8 cellular contexts compared by ENCODE assay signal in genomic region chr21:16587671-16588379, GRCh38.
DNase-seq lines count a peak whose midpoint lies in the region; ATAC-seq and TF ChIP-seq lines count a peak whose summit lies in the region.

No MANE protein-coding gene starts in this region.

- H3K36me3 ChIP-seq in hepatocyte (replicated peaks; ENCODE audit: insufficient read depth, low read depth) (no peaks in the 10 kb centered on the region), skeletal muscle satellite cell (ENCODE audit: insufficient read depth, low read length) (no peaks in the 10 kb centered on the region)

- H3K4me1 Mint-ChIP-seq in H9: 0 out of 4 replicates have a peak, but pooled peaks cover 0 to 2% of the 10 kb centered on the region in 2 experiments

- no peak overlapping the region for H2BK15ac ChIP-seq in H9 (ENCODE audit: low read depth, low read length)

- H2AFZ ChIP-seq in H9 (ENCODE audit: low read length): no peak overlapping the region
- peak overlapping the region; percentile 12 for H2AFZ ChIP-seq in hepatocyte

- no peak overlapping the region for H4K5ac ChIP-seq in H9 (ENCODE audit: insufficient read length, low read depth, low read length)

- WGBS in H9 (ENCODE audit: extremely low coverage, insufficient read length, low lambda C conversion rate): no CpG with 5 or more reads among the region's 7 CpGs
- 33% methylated on average over 7 of the region's 7 CpGs for WGBS in hepatocyte (ENCODE audit: low lambda C conversion rate, missing lambda C conversion rate)

- no peak overlapping the region for H3K14ac ChIP-seq in H9 (ENCODE audit: insufficient read depth, low read length)

- no peak overlapping the region for H3K18ac ChIP-seq in H9 (ENCODE audit: insufficient read length, low read depth, low read length)

- no peak overlapping the region for H3K4ac ChIP-seq in H9 (ENCODE audit: low read depth, low read length)

- H4K91ac ChIP-seq in H9 (ENCODE audit: insufficient read length, low read depth, low read length): no peak overlapping the region

- peak overlapping the region; percentile 45 for H2BK12ac ChIP-seq in H9 (ENCODE audit: insufficient read length, low read depth, low read length)

- no peak overlapping the region for H2BK120ac ChIP-seq in H9 (ENCODE audit: low read depth, low read length, poor library complexity, severe bottlenecking)

- no peak overlapping the region for H3K56ac ChIP-seq in H9 (ENCODE audit: insufficient read length, low read depth, low read length)

- no peaks in the 10 kb centered on the region for H3K79me1 ChIP-seq in H9 (ENCODE audit: insufficient read depth, low read depth, low read length, poor library complexity, severe bottlenecking)

- no peaks in the 10 kb centered on the region for H3K9me3 Mint-ChIP-seq in H9

- H4K20me1 ChIP-seq in H9 (ENCODE audit: control insufficient read depth, insufficient read depth, insufficient read length) (no peaks in the 10 kb centered on the region), hepatocyte (ENCODE audit: insufficient read depth, poor library complexity, severe bottlenecking) (no peaks in the 10 kb centered on the region)

- H3K27ac ChIP-seq in H9 (ENCODE audit: insufficient read length, low read depth, low read length): no peak overlapping the region
- H3K27ac ChIP-seq in angular gyrus (ENCODE audit: low read depth, low read length): peak overlapping the region; percentile 93
- H3K27ac ChIP-seq in hepatocyte: peak overlapping the region; percentile 51

- peaks cover 7% of the 10 kb centered on the region for H3K4me1 ChIP-seq in H9 (ENCODE audit: insufficient read depth, low read length)
- peaks cover 9% of the 10 kb centered on the region for H3K4me1 ChIP-seq in hepatocyte (ENCODE audit: insufficient read depth)
- H3K4me1 ChIP-seq in skeletal muscle satellite cell (ENCODE audit: control insufficient read depth, insufficient read depth, low read length): peaks cover 20% of the 10 kb centered on the region

- H3T11ph ChIP-seq in H9 (ENCODE audit: low read length): no peak overlapping the region

- no peaks in the 10 kb centered on the region; the same call in 1 of the 2 replicates for H3K27me3 ChIP-seq in H9 (ENCODE audit: insufficient read depth, low read length)
- no peaks in the 10 kb centered on the region for H3K27me3 ChIP-seq in hepatocyte
- H3K27me3 ChIP-seq in skeletal muscle satellite cell (ENCODE audit: control insufficient read depth, insufficient read depth, low read length): no peaks in the 10 kb centered on the region

- H3K4me3 ChIP-seq in hepatocyte (no peak overlapping the region), skeletal muscle satellite cell (ENCODE audit: low read length) (peak overlapping the region; percentile 76)

- no peak overlapping the region for H4K8ac ChIP-seq in H9 (replicated peaks; ENCODE audit: insufficient read length, low read depth, low read length)

- H2BK20ac ChIP-seq in H9 (ENCODE audit: low read depth, low read length, poor library complexity, severe bottlenecking): no peak overlapping the region

- no peaks in the 10 kb centered on the region for H3K79me2 ChIP-seq in H9 (ENCODE audit: insufficient read depth, low read length)
- H3K79me2 ChIP-seq in hepatocyte: no peaks in the 10 kb centered on the region

- H3K4me2 ChIP-seq in H9 (ENCODE audit: insufficient read depth, insufficient read length, low read length) (peak overlapping the region; percentile 56), hepatocyte (peak overlapping the region; percentile 71), skeletal muscle satellite cell (ENCODE audit: low read length) (peak overlapping the region; percentile 89)

- H3K9me3 ChIP-seq in H9 (ENCODE audit: control insufficient read depth, low read depth, low read length) (no peaks in the 10 kb centered on the region), hepatocyte (ENCODE audit: low read depth) (no peaks in the 10 kb centered on the region), skeletal muscle satellite cell (replicated peaks; ENCODE audit: low read length) (no peaks in the 10 kb centered on the region)

- TF ChIP-seq CTCF in H9 (conservative IDR thresholded peaks at IDR 0.05): no peak
- TF ChIP-seq CTCF in hepatocyte (IDR thresholded peaks at IDR 0.05; ENCODE audit: poor library complexity): no peak

- no peak overlapping the region for H3K27ac Mint-ChIP-seq in H9

- no peak overlapping the region for H3K23ac ChIP-seq in H9 (ENCODE audit: insufficient read length, low read depth, low read length)

- H3K9me2 ChIP-seq in hepatocyte (replicated peaks; ENCODE audit: insufficient read depth): no peaks in the 10 kb centered on the region

- no peaks in the 10 kb centered on the region for H3K23me2 ChIP-seq in H9 (ENCODE audit: insufficient read length, low read depth, low read length, poor library complexity, severe bottlenecking)

- H3K36me3 Mint-ChIP-seq in H9 (ENCODE audit: insufficient read depth in 1 of 3, low read depth in 3 of 3): no peaks in the 10 kb centered on the region

- H3K27me3 Mint-ChIP-seq in H9 (ENCODE audit: low read depth): no peaks in the 10 kb centered on the region

- DNase-seq in H9 (no peak), hepatocyte (ENCODE audit: low spot score) (peak; percentile 15), NCI-H1930 (lab: John Stamatoyannopoulos, UW) (no peak), NCI-H2171 treated with DMSO at 0.1 percent for 48 hours (lab: John Stamatoyannopoulos, UW) (no peak), Kasumi-1 (lab: John Stamatoyannopoulos, UW) (no peak)

- H3K9ac ChIP-seq in H9 (ENCODE audit: extremely low read depth, insufficient read length, low read length): no peak overlapping the region
- H3K9ac ChIP-seq in skeletal muscle satellite cell (ENCODE audit: low read depth, low read length): peak overlapping the region; percentile 76

- H2AK5ac ChIP-seq in H9 (ENCODE audit: insufficient read length, low read length): no peak overlapping the region

- H2BK5ac ChIP-seq in H9 (ENCODE audit: insufficient read length, low read length): no peak overlapping the region

- no peak overlapping the region for H3K4me3 Mint-ChIP-seq in H9

- ATAC-seq in HG03342 (IDR thresholded peaks at IDR 0.05; ENCODE audit: unreplicated experiment): no peak
